12 cellular contexts compared by ENCODE assay signal in genomic region chr1:66395202-66396061, GRCh38.
DNase-seq lines count a peak whose midpoint lies in the region; ATAC-seq and TF ChIP-seq lines count a peak whose summit lies in the region.
"Had no signal": no experiment of that assay in that cellular context is flagged by ENCODE, and none has a peak within 500 bp of the region (broad histone marks: within the 10 kb centered on the region; RNA-seq: fewer than 3 reads in every experiment).

No MANE protein-coding gene starts in this region.

- DNase-seq in DMS 273 (lab: John Stamatoyannopoulos, UW; ENCODE audit: unreplicated experiment) (peak; percentile 5), DMS 273 treated with DMSO at 0.1 percent for 48 hours (lab: John Stamatoyannopoulos, UW) (no peak), NB4 (ENCODE audit: low read depth) (peak; percentile 94), left ventricle myocardium superior (no peak), testis (peak; percentile 27), ACHN (no peak), ureter (ENCODE audit: low spot score) (no peak)
- DNase-seq in activated T-cell treated with anti-CD3 and anti-CD28 coated beads, Interleukin-2, amount 50 U/mL, for 1 hour, result no peak
- DNase-seq: HCEC 1CT; NK-92 treated with Interleukin-12 subunit alpha and Interleukin-12 subunit beta, amount 100 ng/mL, for 24 hours had no signal

- TF ChIP-seq CTCF in NB4 (IDR thresholded peaks at IDR 0.05; ENCODE audit: low read depth, low read length) (no peak), testis (IDR thresholded peaks at IDR 0.05) (no peak)

- peak; percentile 34 for TF ChIP-seq POLR2A in NB4 (IDR thresholded peaks at IDR 0.05; ENCODE audit: extremely low read depth, insufficient read length)
- no peak for TF ChIP-seq POLR2A in testis (IDR thresholded peaks at IDR 0.05)

- no peaks in the 10 kb centered on the region for H3K9me3 ChIP-seq in testis

- H3K27ac ChIP-seq in testis, result no peak overlapping the region
- H3K27ac ChIP-seq: 22Rv1 had no signal

- H3K4me3 ChIP-seq in NB4 (ENCODE audit: low read depth, low read length), result peak overlapping the region; percentile 73
- H3K4me3 ChIP-seq in testis, result no peak overlapping the region

- ATAC-seq in left ventricle myocardium superior, result peak; percentile 84
- ATAC-seq: esophagus mucosa had no signal

- intact Hi-C loops in left ventricle myocardium superior (cut with micrococcal nuclease), result no loop called here
- intact Hi-C loops in testis (cut with DNase I; ENCODE audit: low total_unique reads), result no loop called here

- H3K4me1 ChIP-seq in testis, result peaks cover 7% of the 10 kb centered on the region

- no peaks in the 10 kb centered on the region for H3K27me3 ChIP-seq in testis

- in situ Hi-C loops in ACHN (cut with HindIII; ENCODE audit: low pct_ligation_motif_present, low pct_unique_long_range_greater_than_20kb, low sequenced_read_pairs), result no loop called here

- WGBS in testis, 2 donors, result 67 to 75% methylated on average over 9 of the region's 9 CpGs

- no peaks in the 10 kb centered on the region for H3K36me3 ChIP-seq in testis (ENCODE audit: low read depth, missing control alignments)

Comparison
In these comparisons a context has a peak if more than half of its experiments do, and no peak if none do; other contexts are left out.
1. DNase-seq: peak in DMS 273 (single experiment), NB4 (single experiment) and testis (single experiment); none in DMS 273 treated with DMSO at 0.1 percent for 48 hours (single experiment), left ventricle myocardium superior (single experiment), activated T-cell treated with anti-CD3 and anti-CD28 coated beads, Interleukin-2, amount 50 U/mL, for 1 hour (single experiment), ACHN (single experiment) and ureter (single experiment).